ENCODE assay signal across 1 cellular context in the genomic region with DNA sequence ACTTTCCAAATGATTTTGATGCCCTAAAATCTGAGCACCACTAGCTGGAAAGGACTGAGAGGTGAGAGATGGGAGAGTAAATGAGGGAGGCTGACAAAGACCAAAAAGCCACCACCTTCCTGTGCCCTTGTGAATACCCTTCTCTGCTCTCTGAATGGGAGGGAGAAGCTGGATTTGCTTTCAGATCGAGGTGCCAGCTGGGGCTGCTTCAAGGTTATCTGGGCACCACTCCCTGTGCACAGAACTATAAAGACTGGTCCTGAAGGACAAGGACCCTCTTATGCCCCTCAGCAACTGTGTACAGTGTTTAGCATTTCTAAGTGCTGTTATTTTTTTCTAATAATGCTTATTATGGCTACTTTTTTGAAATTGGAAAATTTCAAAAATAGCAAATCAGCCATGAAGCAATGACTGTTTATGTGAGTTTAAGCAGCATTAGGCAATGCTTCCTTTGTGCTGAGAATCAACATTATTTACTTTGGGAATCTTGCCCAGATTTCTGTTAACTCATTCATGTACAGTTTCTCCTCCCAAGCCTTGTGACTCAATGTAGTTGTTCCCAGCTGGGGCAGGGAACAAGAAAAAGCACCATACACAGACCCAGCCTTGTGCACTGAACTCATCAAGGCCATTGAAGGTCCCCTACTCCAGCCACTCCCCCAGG.
TF ChIP-seq lines count a peak whose summit lies in the region.

No MANE protein-coding gene starts in this region.

TF ChIP-seq in A549, 52 proteins besides CTCF, POLR2A, EP300 and RAD21 (continued from another document):
- TF ChIP-seq, protein P1, sequence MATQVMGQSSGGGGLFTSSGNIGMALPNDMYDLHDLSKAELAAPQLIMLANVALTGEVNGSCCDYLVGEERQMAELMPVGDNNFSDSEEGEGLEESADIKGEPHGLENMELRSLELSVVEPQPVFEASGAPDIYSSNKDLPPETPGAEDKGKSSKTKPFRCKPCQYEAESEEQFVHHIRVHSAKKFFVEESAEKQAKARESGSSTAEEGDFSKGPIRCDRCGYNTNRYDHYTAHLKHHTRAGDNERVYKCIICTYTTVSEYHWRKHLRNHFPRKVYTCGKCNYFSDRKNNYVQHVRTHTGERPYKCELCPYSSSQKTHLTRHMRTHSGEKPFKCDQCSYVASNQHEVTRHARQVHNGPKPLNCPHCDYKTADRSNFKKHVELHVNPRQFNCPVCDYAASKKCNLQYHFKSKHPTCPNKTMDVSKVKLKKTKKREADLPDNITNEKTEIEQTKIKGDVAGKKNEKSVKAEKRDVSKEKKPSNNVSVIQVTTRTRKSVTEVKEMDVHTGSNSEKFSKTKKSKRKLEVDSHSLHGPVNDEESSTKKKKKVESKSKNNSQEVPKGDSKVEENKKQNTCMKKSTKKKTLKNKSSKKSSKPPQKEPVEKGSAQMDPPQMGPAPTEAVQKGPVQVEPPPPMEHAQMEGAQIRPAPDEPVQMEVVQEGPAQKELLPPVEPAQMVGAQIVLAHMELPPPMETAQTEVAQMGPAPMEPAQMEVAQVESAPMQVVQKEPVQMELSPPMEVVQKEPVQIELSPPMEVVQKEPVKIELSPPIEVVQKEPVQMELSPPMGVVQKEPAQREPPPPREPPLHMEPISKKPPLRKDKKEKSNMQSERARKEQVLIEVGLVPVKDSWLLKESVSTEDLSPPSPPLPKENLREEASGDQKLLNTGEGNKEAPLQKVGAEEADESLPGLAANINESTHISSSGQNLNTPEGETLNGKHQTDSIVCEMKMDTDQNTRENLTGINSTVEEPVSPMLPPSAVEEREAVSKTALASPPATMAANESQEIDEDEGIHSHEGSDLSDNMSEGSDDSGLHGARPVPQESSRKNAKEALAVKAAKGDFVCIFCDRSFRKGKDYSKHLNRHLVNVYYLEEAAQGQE (IDR thresholded peaks at IDR 0.05), result no peak
- TF ChIP-seq SREBF2 (IDR thresholded peaks at IDR 0.05), result no peak
- peak; percentile 46 for TF ChIP-seq JUNB (IDR thresholded peaks at IDR 0.05)
- no peak for TF ChIP-seq ZC3H11A (IDR thresholded peaks at IDR 0.05)
